In genomic region chr7:55533050-55533728, GRCh38 we compare ENCODE assay signal across 8 cellular contexts. TPM values are rescaled to one million over a fixed set of nuclear protein-coding genes. Genes with fewer than 3 reads are reported as not detected.
DNase-seq lines count a peak whose midpoint lies in the region; ATAC-seq, FAIRE-seq and TF ChIP-seq lines count a peak whose summit lies in the region.

No MANE protein-coding gene starts in this region.

- FAIRE-seq in astrocyte (lab: Jason Lieb, UNC): no peak

- peaks cover 97% of the 10 kb centered on the region for H4K20me1 ChIP-seq in astrocyte (ENCODE audit: insufficient read depth, low read length)

- ATAC-seq in HG03575 (IDR thresholded peaks at IDR 0.05; ENCODE audit: extremely low read depth, insufficient number of reproducible peaks, low FRiP score, unreplicated experiment): peak; percentile 41
- ATAC-seq in T-helper 17 cell: peak; percentile 89
- peak; percentile 79 to 91 for ATAC-seq in naive thymus-derived CD8-positive, alpha-beta T cell

- H3K4me3 Mint-ChIP-seq in T-helper 17 cell (peak overlapping the region; percentile 87), astrocyte (ENCODE audit: unreplicated experiment) (no peak overlapping the region)
- peak overlapping the region; percentile 23 to 85 (median 75) for H3K4me3 Mint-ChIP-seq in naive thymus-derived CD8-positive, alpha-beta T cell

- TF ChIP-seq CTCF in GM20000 (IDR thresholded peaks at IDR 0.05; ENCODE audit: extremely low read depth, missing control alignments) (no peak), astrocyte (IDR thresholded peaks at IDR 0.05; ENCODE audit: insufficient read depth, low read depth, low read length) (no peak), tibial artery (IDR thresholded peaks at IDR 0.05) (no peak)

- peaks cover 2% of the 10 kb centered on the region for H3K9me3 Mint-ChIP-seq in astrocyte (ENCODE audit: unreplicated experiment)
- no peaks in the 10 kb centered on the region for H3K9me3 Mint-ChIP-seq in naive thymus-derived CD8-positive, alpha-beta T cell

- H3K36me3 ChIP-seq in astrocyte (ENCODE audit: insufficient read depth, low read length): no peaks in the 10 kb centered on the region
- H3K36me3 ChIP-seq in tibial artery: no peaks in the 10 kb centered on the region

- H3K4me2 ChIP-seq in astrocyte (ENCODE audit: low read length): peak overlapping the region; percentile 56

- H3K4me3 ChIP-seq in astrocyte (ENCODE audit: insufficient read depth, low read depth, low read length): no peak overlapping the region
- H3K4me3 ChIP-seq in tibial artery: no peak overlapping the region

- intact Hi-C loops in tibial artery (cut with DNase I; ENCODE audit: low total_unique reads): no loop called here

- H3K27me3 Mint-ChIP-seq in T-helper 17 cell: no peaks in the 10 kb centered on the region
- H3K27me3 Mint-ChIP-seq in astrocyte (ENCODE audit: low read depth, unreplicated experiment): no peaks in the 10 kb centered on the region
- H3K27me3 Mint-ChIP-seq in naive thymus-derived CD8-positive, alpha-beta T cell: no peaks in the 10 kb centered on the region

- H3K4me1 ChIP-seq in astrocyte (ENCODE audit: insufficient read depth, low read length) (peaks cover 51% of the 10 kb centered on the region), tibial artery (peaks cover 0 to 45% (median 10%) of the 10 kb centered on the region in 4 donors)

- POLR2A ChIA-PET in naive thymus-derived CD8-positive, alpha-beta T cell (lab: Charles Lee): interaction anchor here (0.7 to 1.4 kb wide), 4 partner anchors 18 to 65 kb away, joined by 3 to 4 read pairs (median 4); no protein-coding TSS in a partner anchor

- H3K4me1 Mint-ChIP-seq in T-helper 17 cell (peaks cover 82% of the 10 kb centered on the region), astrocyte (ENCODE audit: low read depth, unreplicated experiment) (peaks cover 69% of the 10 kb centered on the region)
- peaks cover 62 to 88% (median 83%) of the 10 kb centered on the region in 4 donors for H3K4me1 Mint-ChIP-seq in naive thymus-derived CD8-positive, alpha-beta T cell

- H3K27ac ChIP-seq in astrocyte (ENCODE audit: low read depth, low read length) (peak overlapping the region; percentile 51), tibial artery (peak overlapping the region; percentile 19 to 24)

- no peaks in the 10 kb centered on the region for H3K9me3 ChIP-seq in T-helper 17 cell (ENCODE audit: control insufficient read depth, low read length, poor library complexity, severe bottlenecking)
- H3K9me3 ChIP-seq in astrocyte (ENCODE audit: insufficient read depth, low read depth, low read length): no peaks in the 10 kb centered on the region
- H3K9me3 ChIP-seq in tibial artery: no peaks in the 10 kb centered on the region

- DNase-seq in CMK (ENCODE audit: low read depth) (peak; percentile 36), GM20000 (ENCODE audit: low spot score) (peak; percentile 79), T-helper 17 cell (peak; percentile 39 to 73 (median 67)), astrocyte (ENCODE audit: low read depth) (peak; percentile 71), tibial artery (no peak), NCI-H526 treated with DMSO at 0.1 percent for 48 hours (lab: John Stamatoyannopoulos, UW) (no peak)
- DNase-seq in naive thymus-derived CD8-positive, alpha-beta T cell: peak in 9 of 10 donors; percentile 48 to 79 (median 65)

- H2AFZ ChIP-seq in astrocyte (ENCODE audit: low read depth, low read length): no peak overlapping the region

- peak overlapping the region; percentile 98 for H3K27ac Mint-ChIP-seq in T-helper 17 cell
- peak overlapping the region; percentile 91 for H3K27ac Mint-ChIP-seq in astrocyte (ENCODE audit: unreplicated experiment)
- peak overlapping the region in 9 of 10 donors; percentile 22 to 98 (median 82) for H3K27ac Mint-ChIP-seq in naive thymus-derived CD8-positive, alpha-beta T cell

- H3K9ac ChIP-seq in astrocyte (ENCODE audit: low read length): peak overlapping the region; percentile 29

- H3K79me2 ChIP-seq in astrocyte (ENCODE audit: insufficient read depth, low read length): peaks cover 95% of the 10 kb centered on the region

- H3K36me3 Mint-ChIP-seq in T-helper 17 cell (ENCODE audit: low read depth) (no peaks in the 10 kb centered on the region), astrocyte (ENCODE audit: low read depth, unreplicated experiment) (peaks cover 8% of the 10 kb centered on the region)
- H3K36me3 Mint-ChIP-seq in naive thymus-derived CD8-positive, alpha-beta T cell: peaks cover 0 to 2% (median 1%) of the 10 kb centered on the region in 3 donors

- H3K27me3 ChIP-seq in astrocyte (ENCODE audit: insufficient read depth, low read length): no peaks in the 10 kb centered on the region
- H3K27me3 ChIP-seq in tibial artery: no peaks in the 10 kb centered on the region

RNA-seq across cellular contexts. Expression of gene VOPP1, which starts 39.1 kb away (rescaled TPM):
- total RNA-seq in T-helper 17 cell (100 to 1,000 TPM; 114 to 120 TPM), astrocyte (111 and 133 TPM in 2 replicates)
- total RNA-seq in naive thymus-derived CD8-positive, alpha-beta T cell: 10 to 100 TPM; 47.0 to 48.9 TPM
- polyA plus RNA-seq in naive thymus-derived CD8-positive, alpha-beta T cell: 10 to 100 TPM; 19.5 to 31.5 (median 20.9) TPM

Comparison
In these comparisons a context has a peak if more than half of its experiments do, and no peak if none do; other contexts are left out.
1. DNase-seq: peak in CMK (single experiment), GM20000 (single experiment), T-helper 17 cell (3 of 3), astrocyte (single experiment) and naive thymus-derived CD8-positive, alpha-beta T cell (9 of 10); none in tibial artery (0 of 2) and NCI-H526 treated with DMSO at 0.1 percent for 48 hours (single experiment).
2. Peak in every context shown above with its lines, with median percentiles within 50 percentile points of each other: ATAC-seq and H3K27ac Mint-ChIP-seq.